In genomic region chr3:58332575-58333179, GRCh38 we compare ENCODE assay signal across 1 cellular context.
A peak's percentile ranks its signal among the peaks of the same experiment; 100 is the strongest.
TF ChIP-seq lines count a peak whose summit lies in the region.

TSS of gene PXK (plus strand) at chr3:58332892. CDS start at chr3:58332989, 97 bp downstream.

TF ChIP-seq in GM12878, 131 proteins besides CTCF, POLR2A, EP300 and RAD21 (continued from another document and continues in another):
- TF ChIP-seq ZNF687 (IDR thresholded peaks at IDR 0.05) (peak; percentile 81), ZNF274 (IDR thresholded peaks at IDR 0.05; ENCODE audit: insufficient read depth, insufficient read length) (no peak), IKZF1 (conservative IDR thresholded peaks at IDR 0.05) (peak; percentile 96), HDGF (IDR thresholded peaks at IDR 0.05) (no peak), STAT1 (conservative IDR thresholded peaks at IDR 0.05) (0 out of 2 replicates have a peak, but pooled peaks have one; percentile 86), LARP7 (IDR thresholded peaks at IDR 0.05) (peak; percentile 100), NKRF (conservative IDR thresholded peaks at IDR 0.05) (peak; percentile 95), SPI1 (IDR thresholded peaks at IDR 0.05; ENCODE audit: borderline replicate concordance, insufficient read depth, low read depth, low read length) (no peak), RUNX3 (IDR thresholded peaks at IDR 0.05; ENCODE audit: low read length) (peak; percentile 71), GATAD2B (conservative IDR thresholded peaks at IDR 0.05; ENCODE audit: low read depth) (peak; percentile 98), SIN3A (IDR thresholded peaks at IDR 0.05; ENCODE audit: low read depth, low read length) (peak; percentile 86), SMARCA5 (IDR thresholded peaks at IDR 0.05) (peak; percentile 99), MXI1 (IDR thresholded peaks at IDR 0.05; ENCODE audit: low read depth, low read length) (peak; percentile 91), BMI1 (IDR thresholded peaks at IDR 0.05; ENCODE audit: borderline replicate concordance) (no peak), ZNF207 (IDR thresholded peaks at IDR 0.05; ENCODE audit: borderline replicate concordance) (peak; percentile 91), RELA (IDR thresholded peaks at IDR 0.05; ENCODE audit: borderline replicate concordance, partially characterized antibody) (peak; percentile 91), TCF12 (IDR thresholded peaks at IDR 0.05; ENCODE audit: low read depth, low read length) (peak; percentile 71; the same call in 1 of the 2 replicates), YY1 (IDR thresholded peaks at IDR 0.05; ENCODE audit: low read depth, low read length) (peak; percentile 89), ZSCAN29 (IDR thresholded peaks at IDR 0.05) (peak; percentile 86), NRF1 (conservative IDR thresholded peaks at IDR 0.05; ENCODE audit: low read depth, low read length) (no peak), TCF3 (IDR thresholded peaks at IDR 0.05; ENCODE audit: borderline replicate concordance, insufficient read depth, low read depth, low read length) (peak; percentile 53; the same call in 1 of the 2 replicates), SMC3 (IDR thresholded peaks at IDR 0.05; ENCODE audit: borderline replicate concordance, low read length) (0 out of 2 replicates have a peak, but pooled peaks have one; percentile 17), RBBP5 (conservative IDR thresholded peaks at IDR 0.05) (no peak), CBFB (IDR thresholded peaks at IDR 0.05; ENCODE audit: low read depth) (no peak), NR2F1 (conservative IDR thresholded peaks at IDR 0.05) (peak; percentile 79), MAX (IDR thresholded peaks at IDR 0.05; ENCODE audit: low read depth, low read length) (peak; percentile 87), CREM (IDR thresholded peaks at IDR 0.05; ENCODE audit: low read depth) (peak; percentile 76; the same call in 1 of the 2 replicates), FOS (IDR thresholded peaks at IDR 0.05; ENCODE audit: borderline replicate concordance, extremely low read depth, insufficient read length) (no peak), SRF (IDR thresholded peaks at IDR 0.05; ENCODE audit: low read depth in 2 of 2, low read length in 2 of 2) (0 out of 4 replicates have a peak, but pooled peaks of 1 of the 2 experiments have one; percentile 52), SMAD5 (IDR thresholded peaks at IDR 0.05; ENCODE audit: low read depth) (no peak), KLF5 (IDR thresholded peaks at IDR 0.05; ENCODE audit: partially characterized antibody) (peak; percentile 80), NR2C1 (IDR thresholded peaks at IDR 0.05) (peak; percentile 59; the same call in 1 of the 2 replicates), ZBTB11 (CRISPR knock-in tag; IDR thresholded peaks at IDR 0.05) (peak; percentile 33; the same call in 1 of the 2 replicates), ZNF24 (IDR thresholded peaks at IDR 0.05) (peak; percentile 82), POU2F2 (IDR thresholded peaks at IDR 0.05; ENCODE audit: borderline replicate concordance, low read depth, low read length) (peak; percentile 58; the same call in 2 of the 3 replicates), HCFC1 (IDR thresholded peaks at IDR 0.05; ENCODE audit: low read length) (peak; percentile 60)
- TF ChIP-seq, protein P1, sequence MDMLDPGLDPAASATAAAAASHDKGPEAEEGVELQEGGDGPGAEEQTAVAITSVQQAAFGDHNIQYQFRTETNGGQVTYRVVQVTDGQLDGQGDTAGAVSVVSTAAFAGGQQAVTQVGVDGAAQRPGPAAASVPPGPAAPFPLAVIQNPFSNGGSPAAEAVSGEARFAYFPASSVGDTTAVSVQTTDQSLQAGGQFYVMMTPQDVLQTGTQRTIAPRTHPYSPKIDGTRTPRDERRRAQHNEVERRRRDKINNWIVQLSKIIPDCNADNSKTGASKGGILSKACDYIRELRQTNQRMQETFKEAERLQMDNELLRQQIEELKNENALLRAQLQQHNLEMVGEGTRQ (IDR thresholded peaks at IDR 0.05; ENCODE audit: borderline replicate concordance, low read depth, low read length): no peak
- TF ChIP-seq, protein P2, sequence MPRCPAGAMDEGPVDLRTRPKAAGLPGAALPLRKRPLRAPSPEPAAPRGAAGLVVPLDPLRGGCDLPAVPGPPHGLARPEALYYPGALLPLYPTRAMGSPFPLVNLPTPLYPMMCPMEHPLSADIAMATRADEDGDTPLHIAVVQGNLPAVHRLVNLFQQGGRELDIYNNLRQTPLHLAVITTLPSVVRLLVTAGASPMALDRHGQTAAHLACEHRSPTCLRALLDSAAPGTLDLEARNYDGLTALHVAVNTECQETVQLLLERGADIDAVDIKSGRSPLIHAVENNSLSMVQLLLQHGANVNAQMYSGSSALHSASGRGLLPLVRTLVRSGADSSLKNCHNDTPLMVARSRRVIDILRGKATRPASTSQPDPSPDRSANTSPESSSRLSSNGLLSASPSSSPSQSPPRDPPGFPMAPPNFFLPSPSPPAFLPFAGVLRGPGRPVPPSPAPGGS (IDR thresholded peaks at IDR 0.05; ENCODE audit: borderline replicate concordance, insufficient read depth, low read depth, low read length, poor library complexity, severe bottlenecking): peak; percentile 65
- TF ChIP-seq, protein P3, sequence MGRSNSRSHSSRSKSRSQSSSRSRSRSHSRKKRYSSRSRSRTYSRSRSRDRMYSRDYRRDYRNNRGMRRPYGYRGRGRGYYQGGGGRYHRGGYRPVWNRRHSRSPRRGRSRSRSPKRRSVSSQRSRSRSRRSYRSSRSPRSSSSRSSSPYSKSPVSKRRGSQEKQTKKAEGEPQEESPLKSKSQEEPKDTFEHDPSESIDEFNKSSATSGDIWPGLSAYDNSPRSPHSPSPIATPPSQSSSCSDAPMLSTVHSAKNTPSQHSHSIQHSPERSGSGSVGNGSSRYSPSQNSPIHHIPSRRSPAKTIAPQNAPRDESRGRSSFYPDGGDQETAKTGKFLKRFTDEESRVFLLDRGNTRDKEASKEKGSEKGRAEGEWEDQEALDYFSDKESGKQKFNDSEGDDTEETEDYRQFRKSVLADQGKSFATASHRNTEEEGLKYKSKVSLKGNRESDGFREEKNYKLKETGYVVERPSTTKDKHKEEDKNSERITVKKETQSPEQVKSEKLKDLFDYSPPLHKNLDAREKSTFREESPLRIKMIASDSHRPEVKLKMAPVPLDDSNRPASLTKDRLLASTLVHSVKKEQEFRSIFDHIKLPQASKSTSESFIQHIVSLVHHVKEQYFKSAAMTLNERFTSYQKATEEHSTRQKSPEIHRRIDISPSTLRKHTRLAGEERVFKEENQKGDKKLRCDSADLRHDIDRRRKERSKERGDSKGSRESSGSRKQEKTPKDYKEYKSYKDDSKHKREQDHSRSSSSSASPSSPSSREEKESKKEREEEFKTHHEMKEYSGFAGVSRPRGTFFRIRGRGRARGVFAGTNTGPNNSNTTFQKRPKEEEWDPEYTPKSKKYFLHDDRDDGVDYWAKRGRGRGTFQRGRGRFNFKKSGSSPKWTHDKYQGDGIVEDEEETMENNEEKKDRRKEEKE (IDR thresholded peaks at IDR 0.05): peak; percentile 55; the same call in 1 of the 2 replicates
- TF ChIP-seq, protein P4, sequence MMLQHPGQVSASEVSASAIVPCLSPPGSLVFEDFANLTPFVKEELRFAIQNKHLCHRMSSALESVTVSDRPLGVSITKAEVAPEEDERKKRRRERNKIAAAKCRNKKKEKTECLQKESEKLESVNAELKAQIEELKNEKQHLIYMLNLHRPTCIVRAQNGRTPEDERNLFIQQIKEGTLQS (IDR thresholded peaks at IDR 0.05; ENCODE audit: borderline replicate concordance, extremely low read depth, low read depth, low read length): no peak
- TF ChIP-seq, protein P5, sequence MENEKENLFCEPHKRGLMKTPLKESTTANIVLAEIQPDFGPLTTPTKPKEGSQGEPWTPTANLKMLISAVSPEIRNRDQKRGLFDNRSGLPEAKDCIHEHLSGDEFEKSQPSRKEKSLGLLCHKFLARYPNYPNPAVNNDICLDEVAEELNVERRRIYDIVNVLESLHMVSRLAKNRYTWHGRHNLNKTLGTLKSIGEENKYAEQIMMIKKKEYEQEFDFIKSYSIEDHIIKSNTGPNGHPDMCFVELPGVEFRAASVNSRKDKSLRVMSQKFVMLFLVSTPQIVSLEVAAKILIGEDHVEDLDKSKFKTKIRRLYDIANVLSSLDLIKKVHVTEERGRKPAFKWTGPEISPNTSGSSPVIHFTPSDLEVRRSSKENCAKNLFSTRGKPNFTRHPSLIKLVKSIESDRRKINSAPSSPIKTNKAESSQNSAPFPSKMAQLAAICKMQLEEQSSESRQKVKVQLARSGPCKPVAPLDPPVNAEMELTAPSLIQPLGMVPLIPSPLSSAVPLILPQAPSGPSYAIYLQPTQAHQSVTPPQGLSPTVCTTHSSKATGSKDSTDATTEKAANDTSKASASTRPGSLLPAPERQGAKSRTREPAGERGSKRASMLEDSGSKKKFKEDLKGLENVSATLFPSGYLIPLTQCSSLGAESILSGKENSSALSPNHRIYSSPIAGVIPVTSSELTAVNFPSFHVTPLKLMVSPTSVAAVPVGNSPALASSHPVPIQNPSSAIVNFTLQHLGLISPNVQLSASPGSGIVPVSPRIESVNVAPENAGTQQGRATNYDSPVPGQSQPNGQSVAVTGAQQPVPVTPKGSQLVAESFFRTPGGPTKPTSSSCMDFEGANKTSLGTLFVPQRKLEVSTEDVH (IDR thresholded peaks at IDR 0.05; ENCODE audit: low read depth, partially characterized antibody): no peak
